8 cellular contexts compared by ENCODE assay signal in genomic region chr15:76931397-76932089, GRCh38. TPM values are rescaled to one million over a fixed set of nuclear protein-coding genes. Genes with fewer than 3 reads are reported as not detected.
DNase-seq lines count a peak whose midpoint lies in the region; ATAC-seq and TF ChIP-seq lines count a peak whose summit lies in the region.

RCN2 (plus strand) TSS chr15:76931749; CDS start chr15:76931842, 93 bp downstream.

- CTCF ChIA-PET in PC-9 (lab: Charles Lee), result interaction anchor here (0.6 kb wide), 1 partner anchor 1368 kb away, joined by 3 read pairs; no protein-coding TSS in a partner anchor

- H3K9me2 ChIP-seq in PC-9 (ENCODE audit: insufficient read depth), result no peaks in the 10 kb centered on the region; the same call in 1 of the 2 replicates

- ATAC-seq in GM21723 (IDR thresholded peaks at IDR 0.05; ENCODE audit: unreplicated experiment), result peak; percentile 97

- intact Hi-C loops in PC-9 (cut with micrococcal nuclease; ENCODE audit: unreplicated experiment), result no loop called here

- H4K20me1 ChIP-seq in PC-9 (ENCODE audit: insufficient read depth), result no peaks in the 10 kb centered on the region

- peaks cover 12% of the 10 kb centered on the region for H3K79me2 ChIP-seq in PC-9 (ENCODE audit: low read depth)

- H3K4me1 ChIP-seq in PC-9 (replicated peaks; ENCODE audit: insufficient read depth), result peaks cover 18% of the 10 kb centered on the region

- BruUV-seq in PC-9 (replicated peaks; lab: Mats Ljungman, UMichigan), result no TSS peak

- H3K27me3 ChIP-seq in PC-9 (ENCODE audit: insufficient read depth, low read depth), result no peaks in the 10 kb centered on the region

- peak within 1 kb of the TSS; percentile 99 for H2AFZ ChIP-seq in PC-9

- H3K4me3 ChIP-seq in PC-9, result peak within 1 kb of the TSS; percentile 62
- peak within 1 kb of the TSS; percentile 77 for H3K4me3 ChIP-seq in epithelial cell of proximal tubule (ENCODE audit: low read depth, low read length)

- peak within 1 kb of the TSS; percentile 94 for H3K4me2 ChIP-seq in PC-9

- in situ Hi-C loops in KBM-7 (cut with MboI; ENCODE audit: low pct_unique_long_range_greater_than_20kb, low sequenced_read_pairs), result no loop called here

- H3K9me3 ChIP-seq in PC-9 (ENCODE audit: insufficient read depth, low read depth), result no peaks in the 10 kb centered on the region

- DNase-seq in DMS53 treated with DMSO at 0.1 percent for 48 hours (lab: John Stamatoyannopoulos, UW; ENCODE audit: unreplicated experiment) (peak; percentile 82), KBM-7 (peak; percentile 99), PC-9 (peak; percentile 80 to 94), epithelial cell of proximal tubule (ENCODE audit: low read depth) (peak; percentile 19), mucosa of gallbladder (ENCODE audit: low spot score) (peak; percentile 96)
- peak; percentile 92 for DNase-seq in activated T-cell treated with anti-CD3 and anti-CD28 coated beads, Interleukin-2, amount 50 U/mL, for 1 hour
- peak; percentile 92 for DNase-seq in stimulated activated CD8-positive, alpha-beta memory T cell treated with anti-CD3 and anti-CD28 coated beads, Interleukin-4, amount 100 ng/mL, for 24 hours (ENCODE audit: low read depth)

- no peaks in the 10 kb centered on the region for H3F3A ChIP-seq in PC-9 (ENCODE audit: insufficient read depth, low read depth)

- H3K27ac ChIP-seq in PC-9, result no peak within 1 kb of the TSS

- POLR2A ChIA-PET in PC-9 (lab: Charles Lee; ENCODE audit: unreplicated experiment), result interaction anchor here (0.6 to 0.7 kb wide), 3 partner anchors 30 to 588 kb away, joined by 3 to 4 read pairs (median 4); no protein-coding TSS in a partner anchor

- no peak for TF ChIP-seq CTCF in PC-9 (conservative IDR thresholded peaks at IDR 0.05)
- no peak for TF ChIP-seq CTCF in epithelial cell of proximal tubule (conservative IDR thresholded peaks at IDR 0.05; ENCODE audit: low read depth, low read length)

- peaks cover 3% of the 10 kb centered on the region; the same call in 1 of the 2 replicates for H3K36me3 ChIP-seq in PC-9 (ENCODE audit: low read depth)

RNA-seq across cellular contexts. Expression of gene RCN2, which starts in this region (rescaled TPM):
- total RNA-seq in PC-9 (2021) (45.3 and 46.1 TPM in 2 replicates), epithelial cell of proximal tubule (82.2 and 90.1 TPM in 2 replicates), mucosa of gallbladder (34.3 TPM)

Comparison
In these comparisons a context has a peak if more than half of its experiments do, and no peak if none do; other contexts are left out.
1. DNase-seq: peak in every context shown above with its lines; median percentile 99 in KBM-7; 96 in mucosa of gallbladder; 92 in activated T-cell treated with anti-CD3 and anti-CD28 coated beads, Interleukin-2, amount 50 U/mL, for 1 hour; 92 in stimulated activated CD8-positive, alpha-beta memory T cell treated with anti-CD3 and anti-CD28 coated beads, Interleukin-4, amount 100 ng/mL, for 24 hours; 87 in PC-9; 82 in DMS53 treated with DMSO at 0.1 percent for 48 hours; 19 in epithelial cell of proximal tubule.